Comparison of ENCODE assay signal across 8 cellular contexts in the genomic region with DNA sequence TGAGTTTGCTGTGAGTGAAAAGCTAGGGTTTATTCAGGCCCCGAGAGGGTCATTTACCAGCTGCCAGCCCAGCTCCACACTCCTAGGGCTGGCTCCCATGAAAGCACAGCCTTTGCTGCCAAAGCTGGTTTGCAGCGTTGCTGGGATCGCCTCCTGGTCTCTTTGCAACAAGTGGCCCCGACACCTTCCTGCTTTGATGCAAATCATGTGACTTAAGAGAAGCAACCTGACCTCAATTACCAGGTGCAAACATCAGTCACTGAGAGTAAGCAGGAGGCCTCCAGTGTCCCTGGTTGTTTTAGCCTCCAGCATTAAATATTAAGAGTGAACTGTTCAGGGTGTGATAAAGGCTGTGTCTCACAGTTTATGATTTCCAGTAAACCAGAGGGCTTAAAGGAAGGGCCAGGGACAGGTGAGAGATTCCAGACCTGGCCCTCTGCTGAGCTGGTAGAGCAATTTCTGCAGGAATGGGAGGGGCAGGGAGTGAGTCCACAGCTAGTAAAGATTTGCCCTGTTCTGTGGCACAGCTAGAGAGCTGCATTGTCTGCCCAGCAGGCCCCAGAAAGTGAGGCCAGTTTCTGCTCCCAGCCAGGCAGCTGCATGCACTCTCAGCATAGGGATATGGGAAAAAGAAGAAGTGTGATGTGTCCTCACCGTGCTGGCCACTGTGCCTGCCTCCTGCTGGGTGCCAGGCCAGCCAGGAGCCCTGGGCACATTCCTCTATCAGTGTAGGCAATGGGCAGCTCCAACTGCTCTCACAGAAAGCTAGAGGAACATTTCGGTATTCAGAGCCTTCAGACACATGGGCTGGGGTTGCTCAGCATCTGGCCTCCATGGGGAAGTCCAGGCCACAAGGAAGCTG. TPM values are rescaled to one million over a fixed set of nuclear protein-coding genes. Genes with fewer than 3 reads are reported as not detected.
DNase-seq lines count a peak whose midpoint lies in the region; ATAC-seq and TF ChIP-seq lines count a peak whose summit lies in the region.

No MANE protein-coding gene starts in this region.

- H3K27me3 Mint-ChIP-seq in T-helper 17 cell: no peaks in the 10 kb centered on the region
- peaks cover 7% of the 10 kb centered on the region for H3K27me3 Mint-ChIP-seq in brain
- H3K27me3 Mint-ChIP-seq in type B pancreatic cell: no peaks in the 10 kb centered on the region

- H3K4me1 Mint-ChIP-seq in T-helper 17 cell (peaks cover 91% of the 10 kb centered on the region), brain (peaks cover 35% of the 10 kb centered on the region), type B pancreatic cell (ENCODE audit: unreplicated experiment) (peaks cover 49% of the 10 kb centered on the region)

- H3K36me3 ChIP-seq in mesodermal cell (ENCODE audit: control insufficient read depth, insufficient read depth, low read length): no peaks in the 10 kb centered on the region

- no peaks in the 10 kb centered on the region for H3K9me3 Mint-ChIP-seq in brain
- no peaks in the 10 kb centered on the region for H3K9me3 Mint-ChIP-seq in type B pancreatic cell

- H3K9me3 ChIP-seq in T-helper 17 cell (ENCODE audit: control insufficient read depth, low read length, poor library complexity, severe bottlenecking) (no peaks in the 10 kb centered on the region), mesodermal cell (ENCODE audit: control insufficient read depth, low read length) (no peaks in the 10 kb centered on the region)

- TF ChIP-seq CTCF in brain (conservative IDR thresholded peaks at IDR 0.05) (no peak), type B pancreatic cell (conservative IDR thresholded peaks at IDR 0.05) (no peak)

- H3K36me3 Mint-ChIP-seq in T-helper 17 cell (ENCODE audit: low read depth): peaks cover 5% of the 10 kb centered on the region
- H3K36me3 Mint-ChIP-seq in brain: no peaks in the 10 kb centered on the region
- peaks cover 5% of the 10 kb centered on the region for H3K36me3 Mint-ChIP-seq in type B pancreatic cell

- no peak overlapping the region for H3K4me3 ChIP-seq in mesodermal cell (ENCODE audit: extremely low read depth, insufficient read depth, low read length, poor library complexity, severe bottlenecking)

- peak overlapping the region; percentile 73 for H3K27ac ChIP-seq in mesodermal cell (ENCODE audit: low read depth, low read length, severe bottlenecking)

- ATAC-seq in T-helper 17 cell (peak; percentile 77), HG02884 (IDR thresholded peaks at IDR 0.05; ENCODE audit: unreplicated experiment) (no peak)

- DNase-seq in DMS53 (lab: John Stamatoyannopoulos, UW): peak; percentile 96
- DNase-seq in LHCN-M2 (ENCODE audit: low read depth): peak; percentile 58
- peak in 2 of 3 donors; percentile 37 to 46 for DNase-seq in T-helper 17 cell
- no peak for DNase-seq in type B pancreatic cell (ENCODE audit: extremely low spot score, unreplicated experiment)
- no peak for DNase-seq in H4 (ENCODE audit: low spot score)

- H3K4me3 Mint-ChIP-seq in T-helper 17 cell: peak overlapping the region; percentile 86
- peak overlapping the region in 1 of 5 experiments; percentile 27 for H3K4me3 Mint-ChIP-seq in brain
- H3K4me3 Mint-ChIP-seq in type B pancreatic cell: peak overlapping the region; percentile 62

- WGBS in mesodermal cell (ENCODE audit: insufficient coverage in 2 of 2), 2 experiments: 68 to 72% methylated on average over 5 to 6 of the region's 6 CpGs

- H3K27ac Mint-ChIP-seq in T-helper 17 cell (peak overlapping the region; percentile 99), brain (peak overlapping the region; percentile 35 to 96 (median 90)), type B pancreatic cell (peak overlapping the region; percentile 96)

- peaks cover 53% of the 10 kb centered on the region for H3K4me1 ChIP-seq in mesodermal cell (ENCODE audit: control insufficient read depth, insufficient read depth, low read length, poor library complexity, severe bottlenecking)

RNA-seq across cellular contexts. Expression of gene SLC22A5, which starts 58.0 kb away (rescaled TPM):
- total RNA-seq in LHCN-M2 (2014; rRNA removed): 5.6 and 6.1 TPM in 2 replicates
- polyA plus RNA-seq in LHCN-M2 (2012): 8.8 TPM
- total RNA-seq in T-helper 17 cell: 1 to 10 TPM; 3.4 to 3.7 TPM
- polyA plus RNA-seq in brain (ENCODE audit: insufficient read depth, low read depth, low replicate concordance): 2.4 TPM
- polyA plus RNA-seq in mesodermal cell (2013, experiment 1 of 2): 1.5 TPM
- 1.2 TPM for polyA plus RNA-seq in mesodermal cell (2013, experiment 2 of 2)
- 21.6 and 39.3 TPM in 2 replicates for total RNA-seq in type B pancreatic cell (ENCODE audit: low replicate concordance)
- 6.9 and 9.6 TPM in 2 replicates for total RNA-seq in H4 (2014; rRNA removed; shearing (Covaris generic))

Comparison
In these comparisons a context has a peak if more than half of its experiments do, and no peak if none do; other contexts are left out.
1. DNase-seq: peak in DMS53 (single experiment), LHCN-M2 (single experiment) and T-helper 17 cell (2 of 3); none in type B pancreatic cell (single experiment) and H4 (single experiment).
2. Peak in every context shown above with its lines, with median percentiles within 50 percentile points of each other: H3K27ac Mint-ChIP-seq.